Comparison of ENCODE assay signal across 7 cellular contexts in genomic region chr1:115779075-115779474, GRCh38. TPM values are rescaled to one million over a fixed set of nuclear protein-coding genes. Genes with fewer than 3 reads are reported as not detected.
"Had no signal": no experiment of that assay in that cellular context is flagged by ENCODE, and none has a peak within 500 bp of the region (broad histone marks: within the 10 kb centered on the region; RNA-seq: fewer than 3 reads in every experiment).

No MANE protein-coding gene starts in this region.

RNA-seq across cellular contexts. Expression of gene CASQ2, which starts 10.6 kb away (rescaled TPM):
- total RNA-seq: OCI-LY7, PC-3, PC-9, RPMI7951, SJSA1, T-cell had no signal
- polyA plus RNA-seq: SK-N-SH had no signal
